Comparison of ENCODE assay signal across 1 cellular context in the genomic region with DNA sequence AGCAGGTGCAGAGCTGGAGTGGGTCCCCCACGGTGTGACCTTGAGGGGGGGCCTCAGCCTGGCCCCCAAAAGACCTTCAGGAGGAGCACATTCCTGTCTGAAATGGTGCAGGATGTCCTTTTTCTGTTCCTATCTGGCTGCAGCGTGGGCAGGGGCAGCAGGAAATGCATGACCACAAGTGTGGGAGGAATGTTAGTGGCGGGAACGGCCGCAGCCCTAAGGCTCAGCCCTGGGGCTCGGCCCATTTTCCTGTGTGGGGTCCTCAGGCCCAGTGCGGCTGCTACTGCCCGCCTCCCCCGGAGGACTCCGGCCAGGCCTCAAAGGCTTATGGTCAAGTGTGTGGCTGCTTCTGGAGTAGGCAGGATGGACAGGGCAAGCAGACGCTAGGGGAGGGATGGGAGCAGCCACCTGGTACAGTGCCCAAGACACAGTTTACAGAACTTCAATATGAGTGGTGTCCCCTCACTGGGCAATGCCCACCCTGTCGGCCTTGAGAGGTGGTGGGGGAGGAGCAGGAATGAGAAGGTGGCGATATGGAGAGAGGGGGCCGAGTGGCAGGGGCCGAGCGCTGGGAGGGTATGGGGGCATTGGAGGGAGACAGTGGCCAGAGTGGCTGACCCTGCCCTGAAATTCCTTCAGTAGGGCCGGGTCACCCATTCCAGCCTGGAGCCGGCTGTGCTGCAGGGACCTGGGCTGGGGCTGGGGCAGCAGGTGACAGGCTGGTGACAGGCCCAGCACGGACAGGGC.
TF ChIP-seq lines count a peak whose summit lies in the region.

No MANE protein-coding gene starts in this region.

TF ChIP-seq in GM23338, 12 proteins besides CTCF, POLR2A, EP300 and RAD21:
- TF ChIP-seq, protein P1, sequence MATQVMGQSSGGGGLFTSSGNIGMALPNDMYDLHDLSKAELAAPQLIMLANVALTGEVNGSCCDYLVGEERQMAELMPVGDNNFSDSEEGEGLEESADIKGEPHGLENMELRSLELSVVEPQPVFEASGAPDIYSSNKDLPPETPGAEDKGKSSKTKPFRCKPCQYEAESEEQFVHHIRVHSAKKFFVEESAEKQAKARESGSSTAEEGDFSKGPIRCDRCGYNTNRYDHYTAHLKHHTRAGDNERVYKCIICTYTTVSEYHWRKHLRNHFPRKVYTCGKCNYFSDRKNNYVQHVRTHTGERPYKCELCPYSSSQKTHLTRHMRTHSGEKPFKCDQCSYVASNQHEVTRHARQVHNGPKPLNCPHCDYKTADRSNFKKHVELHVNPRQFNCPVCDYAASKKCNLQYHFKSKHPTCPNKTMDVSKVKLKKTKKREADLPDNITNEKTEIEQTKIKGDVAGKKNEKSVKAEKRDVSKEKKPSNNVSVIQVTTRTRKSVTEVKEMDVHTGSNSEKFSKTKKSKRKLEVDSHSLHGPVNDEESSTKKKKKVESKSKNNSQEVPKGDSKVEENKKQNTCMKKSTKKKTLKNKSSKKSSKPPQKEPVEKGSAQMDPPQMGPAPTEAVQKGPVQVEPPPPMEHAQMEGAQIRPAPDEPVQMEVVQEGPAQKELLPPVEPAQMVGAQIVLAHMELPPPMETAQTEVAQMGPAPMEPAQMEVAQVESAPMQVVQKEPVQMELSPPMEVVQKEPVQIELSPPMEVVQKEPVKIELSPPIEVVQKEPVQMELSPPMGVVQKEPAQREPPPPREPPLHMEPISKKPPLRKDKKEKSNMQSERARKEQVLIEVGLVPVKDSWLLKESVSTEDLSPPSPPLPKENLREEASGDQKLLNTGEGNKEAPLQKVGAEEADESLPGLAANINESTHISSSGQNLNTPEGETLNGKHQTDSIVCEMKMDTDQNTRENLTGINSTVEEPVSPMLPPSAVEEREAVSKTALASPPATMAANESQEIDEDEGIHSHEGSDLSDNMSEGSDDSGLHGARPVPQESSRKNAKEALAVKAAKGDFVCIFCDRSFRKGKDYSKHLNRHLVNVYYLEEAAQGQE (IDR thresholded peaks at IDR 0.05; ENCODE audit: unreplicated experiment) = no peak
- TF ChIP-seq CREB1 (CRISPR knock-in tag; IDR thresholded peaks at IDR 0.05; ENCODE audit: low read depth) = no peak
- no peak for TF ChIP-seq ZNF114 (CRISPR knock-in tag; IDR thresholded peaks at IDR 0.05)
